Comparison of ENCODE assay signal across 8 cellular contexts in genomic region chr7:101817031-101817929, GRCh38. TPM values are rescaled to one million over a fixed set of nuclear protein-coding genes. Genes with fewer than 3 reads are reported as not detected.
DNase-seq lines count a peak whose midpoint lies in the region; ATAC-seq and TF ChIP-seq lines count a peak whose summit lies in the region.

Gene CUX1 (plus strand): TSS chr7:101817626. CDS start chr7:101817640, 14 bp downstream.

- no peaks in the 10 kb centered on the region for H3K9me3 Mint-ChIP-seq in T-helper 2 cell treated with Interferon-gamma antibody and Interleukin-4, amounts not matched to agents 5 μg/mL and 100 μg/mL, for 36 hours

- ATAC-seq in HG03280 (IDR thresholded peaks at IDR 0.05; ENCODE audit: unreplicated experiment) = peak; percentile 13
- ATAC-seq in stimulated activated naive CD8-positive, alpha-beta T cell treated with anti-CD3 and anti-CD28 coated beads, Interleukin-15, Interleukin-2, amounts not matched to agents 100 U/mL and 50 U/mL, for 24 hours = peak; percentile 6
- ATAC-seq in GM18867 (IDR thresholded peaks at IDR 0.05; ENCODE audit: unreplicated experiment) = no peak

- H3K4me3 Mint-ChIP-seq in T-helper 2 cell treated with Interferon-gamma antibody and Interleukin-4, amounts not matched to agents 5 μg/mL and 100 μg/mL, for 36 hours = peak within 1 kb of the TSS; percentile 63

- H3K27me3 Mint-ChIP-seq in T-helper 2 cell treated with Interferon-gamma antibody and Interleukin-4, amounts not matched to agents 5 μg/mL and 100 μg/mL, for 36 hours (ENCODE audit: low read depth) = peaks cover 28% of the 10 kb centered on the region

- H3K4me1 Mint-ChIP-seq in T-helper 2 cell treated with Interferon-gamma antibody and Interleukin-4, amounts not matched to agents 5 μg/mL and 100 μg/mL, for 36 hours (ENCODE audit: low read depth) = peaks cover 12% of the 10 kb centered on the region

- H3K27ac Mint-ChIP-seq in T-helper 2 cell treated with Interferon-gamma antibody and Interleukin-4, amounts not matched to agents 5 μg/mL and 100 μg/mL, for 36 hours = no peak within 1 kb of the TSS

- no peak for DNase-seq in T-helper 2 cell treated with Interferon-gamma antibody and Interleukin-4, amounts not matched to agents 5 μg/mL and 100 μg/mL, for 36 hours (ENCODE audit: low spot score)
- DNase-seq in dermis blood vessel endothelial cell (peak; percentile 19), lung microvascular endothelial cell (ENCODE audit: low read depth in 2 of 2) (peak; percentile 19 to 23), NCI-H2171 (lab: John Stamatoyannopoulos, UW) (no peak)
- DNase-seq in stimulated activated naive CD8-positive, alpha-beta T cell treated with anti-CD3 and anti-CD28 coated beads, Interleukin-15, Interleukin-2, amounts not matched to agents 100 U/mL and 50 U/mL, for 24 hours = peak; percentile 52

- peak within 1 kb of the TSS; percentile 55 for H3K27ac ChIP-seq in C4-2B

- TF ChIP-seq CTCF in C4-2B (conservative IDR thresholded peaks at IDR 0.05) = no peak

- H3K36me3 Mint-ChIP-seq in T-helper 2 cell treated with Interferon-gamma antibody and Interleukin-4, amounts not matched to agents 5 μg/mL and 100 μg/mL, for 36 hours (ENCODE audit: low read depth) = peaks cover 12% of the 10 kb centered on the region

RNA-seq across cellular contexts. Expression of gene CUX1, which starts in this region (rescaled TPM):
- total RNA-seq in dermis blood vessel endothelial cell (39.5 and 42.5 TPM in 2 replicates), lung microvascular endothelial cell (14.4 and 22.8 TPM in 2 replicates)

Comparison
In these comparisons a context has a peak if more than half of its experiments do, and no peak if none do; other contexts are left out.
1. DNase-seq: peak in dermis blood vessel endothelial cell (single experiment), lung microvascular endothelial cell (2 of 2) and stimulated activated naive CD8-positive, alpha-beta T cell treated with anti-CD3 and anti-CD28 coated beads, Interleukin-15, Interleukin-2, amounts not matched to agents 100 U/mL and 50 U/mL, for 24 hours (single experiment); none in T-helper 2 cell treated with Interferon-gamma antibody and Interleukin-4, amounts not matched to agents 5 μg/mL and 100 μg/mL, for 36 hours (single experiment) and NCI-H2171 (single experiment).